ENCODE assay signal across 8 cellular contexts in the genomic region with DNA sequence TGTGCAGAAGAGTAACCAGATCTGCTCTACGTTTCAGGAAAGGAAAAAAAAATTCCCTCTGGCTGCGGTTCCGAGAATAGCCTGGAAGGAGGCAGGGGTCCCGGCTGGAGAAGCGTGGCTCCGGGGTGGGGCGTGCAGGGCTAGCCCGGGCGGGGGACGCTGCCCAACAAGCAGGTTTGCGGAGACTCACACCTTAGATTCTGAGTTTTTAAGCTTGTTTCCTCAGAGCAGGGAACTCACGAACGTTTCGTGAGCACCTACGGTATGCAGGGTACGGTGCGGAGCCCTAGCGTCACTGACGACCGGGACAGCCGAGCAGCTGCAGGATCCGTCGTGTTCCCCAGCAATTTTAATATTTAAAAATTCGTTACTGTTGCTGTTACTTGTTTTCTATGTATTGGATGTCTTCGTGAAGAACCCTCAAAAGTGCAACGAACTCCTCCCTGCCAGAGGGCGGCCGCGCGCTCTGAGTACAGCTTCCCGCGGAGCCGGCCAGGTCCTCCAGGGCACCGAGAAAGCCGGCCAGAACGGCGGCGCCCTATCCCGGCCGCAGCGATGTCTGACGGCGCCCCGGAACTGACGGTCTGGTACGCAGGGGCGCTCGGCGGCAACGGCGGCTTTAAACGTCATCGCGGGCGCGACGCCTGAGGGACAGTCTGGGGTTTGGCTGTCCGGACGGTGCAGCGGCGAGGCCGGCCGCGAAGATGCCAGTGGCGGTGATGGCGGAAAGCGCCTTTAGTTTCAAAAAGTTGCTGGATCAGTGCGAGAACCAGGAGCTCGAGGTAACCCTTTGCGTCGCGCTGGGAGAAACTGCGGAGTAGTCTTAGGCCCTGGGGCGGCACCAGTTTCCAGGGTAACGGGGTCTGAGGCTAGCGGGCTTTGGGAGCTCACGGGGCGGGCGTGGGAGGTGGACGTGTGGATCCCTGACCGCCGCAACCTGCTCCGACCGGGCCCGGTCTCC. TPM values are rescaled to one million over a fixed set of nuclear protein-coding genes. Genes with fewer than 3 reads are reported as not detected.
DNase-seq lines count a peak whose midpoint lies in the region; ATAC-seq and TF ChIP-seq lines count a peak whose summit lies in the region.

COPS8 (plus strand) TSS at position 629 of the 961 bp plus-strand sequence; CDS start at position 705, 76 bp downstream.

- under 1% methylated on average over 85 of the region's 85 CpGs for WGBS in HUES64
- 0 to 1% methylated on average over 69 to 73 of the region's 85 CpGs for WGBS in mesodermal cell (ENCODE audit: insufficient coverage in 2 of 2), 2 experiments

- peak; percentile 97 for ATAC-seq in GM21447 (IDR thresholded peaks at IDR 0.05; ENCODE audit: unreplicated experiment)

- H3K4me3 ChIP-seq in HUES64 (ENCODE audit: low read length) (peak within 1 kb of the TSS; percentile 98), OCI-LY1 (ENCODE audit: low read depth, low read length, poor library complexity, severe bottlenecking) (peak within 1 kb of the TSS; percentile 72), mesodermal cell (ENCODE audit: extremely low read depth, insufficient read depth, low read length, poor library complexity, severe bottlenecking) (peak within 1 kb of the TSS; percentile 90)

- no peaks in the 10 kb centered on the region for H3F3A ChIP-seq in OCI-LY1 (ENCODE audit: insufficient read depth, low read length)

- H3K4me2 ChIP-seq in OCI-LY1 (ENCODE audit: low read length), result peak within 1 kb of the TSS; percentile 85

- H3K27ac ChIP-seq in HUES64 (ENCODE audit: low read depth, low read length) (peak within 1 kb of the TSS; percentile 74), OCI-LY1 (ENCODE audit: low read depth, low read length, poor library complexity, severe bottlenecking) (peak within 1 kb of the TSS; percentile 29), mesodermal cell (ENCODE audit: low read depth, low read length, severe bottlenecking) (peak within 1 kb of the TSS; percentile 83)

- peak within 1 kb of the TSS; percentile 53; the same call in 1 of the 2 replicates for H2AFZ ChIP-seq in OCI-LY1 (ENCODE audit: low read length)

- H4K20me1 ChIP-seq in OCI-LY1 (ENCODE audit: insufficient read depth, low read length), result no peaks in the 10 kb centered on the region

- H3K79me2 ChIP-seq in OCI-LY1 (ENCODE audit: insufficient read depth, low read length), result peaks cover 17% of the 10 kb centered on the region

- H3K4me1 ChIP-seq in HUES64 (ENCODE audit: insufficient read depth, low read length), result peaks cover 12% of the 10 kb centered on the region; the same call in 1 of the 2 replicates
- peaks cover 23% of the 10 kb centered on the region for H3K4me1 ChIP-seq in OCI-LY1 (ENCODE audit: insufficient read depth, low read length, severe bottlenecking)
- no peaks in the 10 kb centered on the region for H3K4me1 ChIP-seq in mesodermal cell (ENCODE audit: control insufficient read depth, insufficient read depth, low read length, poor library complexity, severe bottlenecking)

- no peaks in the 10 kb centered on the region for H3K9me2 ChIP-seq in OCI-LY1 (ENCODE audit: low read depth, low read length)

- H3K9ac ChIP-seq in HUES64 (ENCODE audit: low read depth, low read length) (peak within 1 kb of the TSS; percentile 93), OCI-LY1 (ENCODE audit: low read length) (peak within 1 kb of the TSS; percentile 85)

- H3K27me3 ChIP-seq in HUES64 (ENCODE audit: insufficient read depth, low read length) (no peaks in the 10 kb centered on the region), OCI-LY1 (ENCODE audit: insufficient read depth, low read length) (no peaks in the 10 kb centered on the region)

- in situ Hi-C loops in endometrial microvascular endothelial cells (cut with HindIII; ENCODE audit: inconsistent ontology term, low pct_unique_long_range_greater_than_20kb, low sequenced_read_pairs), result no loop called here

- no peaks in the 10 kb centered on the region for H3K9me3 ChIP-seq in HUES64 (ENCODE audit: insufficient read depth, low read depth, low read length)
- H3K9me3 ChIP-seq in OCI-LY1 (ENCODE audit: low read length), result no peaks in the 10 kb centered on the region
- H3K9me3 ChIP-seq in mesodermal cell (ENCODE audit: control insufficient read depth, low read length), result no peaks in the 10 kb centered on the region

- peak; percentile 95 for DNase-seq in D341Med (ENCODE audit: low spot score)
- DNase-seq in activated CD8-positive, alpha-beta memory T cell treated with anti-CD3 and anti-CD28 coated beads, Interleukin-2, amount 50 U/mL, for 4 hours, result peak; percentile 90
- peak; percentile 78 to 79 for DNase-seq in stimulated activated CD8-positive, alpha-beta memory T cell treated with anti-CD3 and anti-CD28 coated beads, Interleukin-15, amount 100 ng/mL, for 4 hours (ENCODE audit: low read depth in 2 of 2)

- H3K36me3 ChIP-seq in HUES64 (ENCODE audit: insufficient read depth, low read length) (peaks cover 33% of the 10 kb centered on the region), OCI-LY1 (ENCODE audit: insufficient read depth, low read length) (peaks cover 14% of the 10 kb centered on the region; the same call in 1 of the 2 replicates), mesodermal cell (ENCODE audit: control insufficient read depth, insufficient read depth, low read length) (peaks cover 15% of the 10 kb centered on the region)

- TF ChIP-seq CTCF in OCI-LY1 (IDR thresholded peaks at IDR 0.05; ENCODE audit: low read length), result no peak

RNA-seq across cellular contexts. Expression of gene COPS8, which starts in this region (rescaled TPM):
- polyA plus RNA-seq in HUES64 (2013, experiment 1 of 2), result 79.0 TPM
- 86.3 TPM for polyA plus RNA-seq in HUES64 (2013, experiment 2 of 2)
- total RNA-seq in endometrial microvascular endothelial cells (ENCODE audit: inconsistent ontology term), result 240 TPM
- 107 TPM for polyA plus RNA-seq in mesodermal cell (2013, experiment 1 of 2)
- 116 TPM for polyA plus RNA-seq in mesodermal cell (2013, experiment 2 of 2)

Comparison
In these comparisons a context has a peak if more than half of its experiments do, and no peak if none do; other contexts are left out.
1. Peak in every context shown above with its lines: DNase-seq, ATAC-seq, H3K4me3 ChIP-seq and H3K27ac ChIP-seq.
2. H3K27ac ChIP-seq: peak in every context shown above with its lines; median percentile 83 in mesodermal cell; 74 in HUES64; 29 in OCI-LY1.